Comparison of ENCODE assay signal across 8 cellular contexts in the genomic region with DNA sequence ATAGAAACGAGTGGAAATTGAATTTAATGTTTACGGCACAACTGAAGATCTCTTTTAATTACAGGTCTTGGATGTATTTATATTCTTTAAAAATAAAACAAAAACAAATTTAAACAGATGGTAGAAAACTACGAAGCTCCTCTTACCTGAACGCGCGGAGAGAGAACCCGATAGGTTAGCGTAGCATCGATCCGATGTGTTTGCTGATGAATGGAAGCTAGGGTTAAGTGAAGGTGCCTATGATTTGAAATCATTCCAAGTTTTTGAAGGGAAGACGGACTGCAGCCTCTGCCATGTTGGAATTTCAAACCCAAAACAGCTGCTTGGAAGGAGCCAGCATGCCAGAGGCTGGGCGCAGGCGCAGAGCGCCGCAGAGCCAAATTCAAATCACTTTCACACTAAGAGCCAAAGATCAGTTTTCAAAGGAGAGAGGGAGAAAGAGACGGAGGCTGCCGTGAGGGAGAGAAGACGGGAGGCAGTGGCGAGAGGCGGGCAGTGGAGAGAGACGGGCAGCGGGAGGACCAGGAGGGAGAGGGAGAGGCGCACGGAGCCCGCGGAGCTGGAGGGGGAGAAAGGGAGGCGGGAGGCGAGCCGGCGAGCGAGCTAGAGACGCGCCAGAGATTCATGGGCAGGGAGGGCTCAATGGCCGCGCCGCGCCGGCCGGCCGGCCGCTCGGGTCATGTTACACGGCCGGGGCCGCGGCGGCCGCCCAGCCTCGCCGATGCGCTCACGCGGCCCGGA. TPM values are rescaled to one million over a fixed set of nuclear protein-coding genes. Genes with fewer than 3 reads are reported as not detected.
DNase-seq lines count a peak whose midpoint lies in the region; ATAC-seq lines count a peak whose summit lies in the region.

A gene with protein sequence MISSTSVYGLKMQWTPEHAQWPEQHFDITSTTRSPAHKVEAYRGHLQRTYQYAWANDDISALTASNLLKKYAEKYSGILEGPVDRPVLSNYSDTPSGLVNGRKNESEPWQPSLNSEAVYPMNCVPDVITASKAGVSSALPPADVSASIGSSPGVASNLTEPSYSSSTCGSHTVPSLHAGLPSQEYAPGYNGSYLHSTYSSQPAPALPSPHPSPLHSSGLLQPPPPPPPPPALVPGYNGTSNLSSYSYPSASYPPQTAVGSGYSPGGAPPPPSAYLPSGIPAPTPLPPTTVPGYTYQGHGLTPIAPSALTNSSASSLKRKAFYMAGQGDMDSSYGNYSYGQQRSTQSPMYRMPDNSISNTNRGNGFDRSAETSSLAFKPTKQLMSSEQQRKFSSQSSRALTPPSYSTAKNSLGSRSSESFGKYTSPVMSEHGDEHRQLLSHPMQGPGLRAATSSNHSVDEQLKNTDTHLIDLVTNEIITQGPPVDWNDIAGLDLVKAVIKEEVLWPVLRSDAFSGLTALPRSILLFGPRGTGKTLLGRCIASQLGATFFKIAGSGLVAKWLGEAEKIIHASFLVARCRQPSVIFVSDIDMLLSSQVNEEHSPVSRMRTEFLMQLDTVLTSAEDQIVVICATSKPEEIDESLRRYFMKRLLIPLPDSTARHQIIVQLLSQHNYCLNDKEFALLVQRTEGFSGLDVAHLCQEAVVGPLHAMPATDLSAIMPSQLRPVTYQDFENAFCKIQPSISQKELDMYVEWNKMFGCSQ (minus strand): TSS at position 317 of the 741 bp plus-strand sequence. CDS start 1,081 bp downstream, outside the sequence.

- H3K9me3 ChIP-seq in skeletal muscle satellite cell (replicated peaks; ENCODE audit: low read length) (no peaks in the 10 kb centered on the region), Karpas-422 (ENCODE audit: low read length) (no peaks in the 10 kb centered on the region)

- H3K4me3 ChIP-seq in skeletal muscle satellite cell (ENCODE audit: low read length) (peak within 1 kb of the TSS; percentile 92), Karpas-422 (ENCODE audit: low read length) (no peak within 1 kb of the TSS)

- no peaks in the 10 kb centered on the region for H3K79me2 ChIP-seq in Karpas-422 (ENCODE audit: low read length)

- DNase-seq in GOT3 (lab: John Stamatoyannopoulos, UW) (peak; percentile 36), NCI-H510A (lab: John Stamatoyannopoulos, UW) (peak; percentile 44), caudate nucleus (lab: John Stamatoyannopoulos, UW) (peak in 56 of 61 donors; percentile 11 to 87 (median 73)), inferior parietal cortex (ENCODE audit: extremely low spot score) (peak; percentile 81), Karpas-422 (no peak)
- no peak for DNase-seq in activated naive CD4-positive, alpha-beta T cell treated with anti-CD3 and anti-CD28 coated beads, Interleukin-2, amount 50 U/mL, for 16 hours

- H3K4me1 ChIP-seq in skeletal muscle satellite cell (ENCODE audit: control insufficient read depth, insufficient read depth, low read length) (peaks cover 20% of the 10 kb centered on the region), Karpas-422 (ENCODE audit: low read length) (no peaks in the 10 kb centered on the region)

- H3K36me3 ChIP-seq in skeletal muscle satellite cell (ENCODE audit: insufficient read depth, low read length) (no peaks in the 10 kb centered on the region), Karpas-422 (ENCODE audit: insufficient read depth, low read length) (no peaks in the 10 kb centered on the region)

- H4K20me1 ChIP-seq in Karpas-422 (ENCODE audit: insufficient read depth, low read depth, low read length): no peaks in the 10 kb centered on the region

- H3K27ac ChIP-seq in caudate nucleus (ENCODE audit: low read depth, low read length) (peak within 1 kb of the TSS; percentile 82), Karpas-422 (ENCODE audit: low read length) (no peak within 1 kb of the TSS)

- H3K4me2 ChIP-seq in skeletal muscle satellite cell (ENCODE audit: low read length): peak within 1 kb of the TSS; percentile 82
- H3K4me2 ChIP-seq in Karpas-422 (ENCODE audit: low read depth, low read length, poor library complexity, severe bottlenecking): no peak within 1 kb of the TSS

- peak within 1 kb of the TSS; percentile 90 for H3K9ac ChIP-seq in skeletal muscle satellite cell (ENCODE audit: low read depth, low read length)
- no peak within 1 kb of the TSS for H3K9ac ChIP-seq in Karpas-422 (ENCODE audit: low read length)

- H3K27me3 ChIP-seq in skeletal muscle satellite cell (ENCODE audit: control insufficient read depth, insufficient read depth, low read length): no peaks in the 10 kb centered on the region
- no peaks in the 10 kb centered on the region for H3K27me3 ChIP-seq in Karpas-422 (ENCODE audit: low read length)

- no peak for ATAC-seq in HG03280 (IDR thresholded peaks at IDR 0.05; ENCODE audit: unreplicated experiment)

- no peaks in the 10 kb centered on the region for H3K9me2 ChIP-seq in Karpas-422 (replicated peaks; ENCODE audit: insufficient read depth, low read length)

- H2AFZ ChIP-seq in Karpas-422 (ENCODE audit: low read length): no peak within 1 kb of the TSS

RNA-seq across cellular contexts. Expression of the gene that starts here (rescaled TPM):
- 1.3 and 1.5 TPM in 2 replicates for total RNA-seq in skeletal muscle satellite cell (2012; rRNA removed)
- not detected in 2 replicates for total RNA-seq in Karpas-422 (2014; rRNA removed; shearing (Covaris generic); ENCODE audit: low replicate concordance)

Comparison
In these comparisons a context has a peak if more than half of its experiments do, and no peak if none do; other contexts are left out.
1. DNase-seq: peak in GOT3 (single experiment), NCI-H510A (single experiment), caudate nucleus (56 of 61) and inferior parietal cortex (single experiment); none in activated naive CD4-positive, alpha-beta T cell treated with anti-CD3 and anti-CD28 coated beads, Interleukin-2, amount 50 U/mL, for 16 hours (single experiment) and Karpas-422 (single experiment).